Comparison of ENCODE assay signal across 8 cellular contexts in the genomic region with DNA sequence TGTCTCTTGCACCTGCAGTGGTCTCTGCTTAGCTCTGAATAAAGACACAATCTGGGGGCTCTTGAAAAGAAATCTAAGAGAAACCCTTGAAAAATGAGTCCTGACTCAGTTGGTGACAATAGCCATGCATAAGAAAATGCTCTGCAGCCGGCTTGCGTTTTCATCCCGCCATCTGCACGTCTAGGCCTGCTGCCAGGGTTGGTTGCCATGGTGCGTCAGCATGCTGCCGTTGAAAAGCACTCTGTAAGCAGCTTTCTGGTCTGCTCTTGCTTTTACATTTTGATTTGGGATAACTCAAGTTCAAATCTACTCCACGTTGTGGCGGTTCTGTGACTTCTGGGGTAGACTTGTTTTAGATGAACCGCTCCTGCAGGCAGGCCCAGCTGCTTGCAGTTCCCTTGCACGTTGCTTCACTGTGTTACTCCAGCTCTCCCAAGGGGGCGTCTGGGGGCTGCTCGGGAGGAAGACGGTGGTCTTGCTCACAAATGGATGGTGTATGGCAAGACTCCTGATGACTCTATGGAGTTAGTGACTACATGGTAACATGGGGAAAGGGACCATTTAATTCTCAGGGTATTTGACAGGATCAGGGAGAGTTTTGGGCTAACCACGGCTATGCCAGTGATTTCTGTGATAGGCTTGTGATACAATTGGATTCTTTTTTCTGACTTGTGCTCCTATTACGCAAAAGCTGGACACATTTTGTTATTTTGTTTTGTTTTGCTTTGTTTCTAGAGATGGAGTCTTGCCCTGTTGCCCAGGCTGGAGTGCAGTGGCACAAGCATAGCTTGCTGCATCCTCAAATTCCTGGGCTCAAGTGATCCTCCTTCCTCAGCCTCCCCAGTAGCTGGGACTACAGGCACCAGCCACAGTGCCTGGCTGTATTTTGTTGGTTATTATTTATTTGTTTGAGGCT. TPM values are rescaled to one million over a fixed set of nuclear protein-coding genes. Genes with fewer than 3 reads are reported as not detected.
DNase-seq lines count a peak whose midpoint lies in the region; ATAC-seq, FAIRE-seq and TF ChIP-seq lines count a peak whose summit lies in the region.

No MANE protein-coding gene starts in this region.

- H3K4me3 ChIP-seq in WERI-Rb-1 (ENCODE audit: low read depth, low read length) (no peak overlapping the region), small intestine (ENCODE audit: low read depth in 1 of 2, low read length in 2 of 2) (no peak overlapping the region)

- no peaks in the 10 kb centered on the region for H3K9me3 Mint-ChIP-seq in stimulated activated naive B cell treated with anti-CD40 and anti-IgM and Interleukin-4, amounts not matched to agents 10 μg/mL and 1 μg/mL and 100 μg/mL, for 72 hours
- peaks cover 0 to 1% (median 0%) of the 10 kb centered on the region in 7 donors for H3K9me3 Mint-ChIP-seq in CD14-positive monocyte

- 27 to 51% (median 44%) methylated on average over 15 of the region's 15 CpGs for WGBS in small intestine, 3 donors

- H3K36me3 ChIP-seq in WERI-Rb-1 (no peaks in the 10 kb centered on the region), small intestine (ENCODE audit: control insufficient read depth in 2 of 2, insufficient read depth in 2 of 2, low read length in 2 of 2) (no peaks in the 10 kb centered on the region)

- H3K4me1 Mint-ChIP-seq in stimulated activated naive B cell treated with anti-CD40 and anti-IgM and Interleukin-4, amounts not matched to agents 10 μg/mL and 1 μg/mL and 100 μg/mL, for 72 hours, result peaks cover 0 to 23% of the 10 kb centered on the region in 2 donors
- H3K4me1 Mint-ChIP-seq in CD14-positive monocyte, result peaks cover 22% of the 10 kb centered on the region

- no peaks in the 10 kb centered on the region for H3K4me1 ChIP-seq in small intestine (ENCODE audit: control insufficient read depth in 2 of 2, insufficient read depth in 1 of 2, low read depth in 1 of 2, low read length in 1 of 2)

- DNase-seq in NCI-H1092 (lab: John Stamatoyannopoulos, UW), result peak; percentile 92
- peak; percentile 63 for DNase-seq in WERI-Rb-1
- peak; percentile 91 for DNase-seq in left ventricle myocardium superior
- DNase-seq in small intestine, result peak; percentile 49
- no peak for DNase-seq in NOMO-1 (lab: John Stamatoyannopoulos, UW; ENCODE audit: unreplicated experiment in 2 of 2)
- DNase-seq in stimulated activated naive B cell treated with anti-CD40 and anti-IgM and Interleukin-4, amounts not matched to agents 10 μg/mL and 1 μg/mL and 100 μg/mL, for 72 hours, result no peak
- no peak for DNase-seq in CD14-positive monocyte (ENCODE audit: low spot score)

- intact Hi-C loops in left ventricle myocardium superior (cut with micrococcal nuclease), result no loop called here
- intact Hi-C loops in CD14-positive monocyte (cut with micrococcal nuclease), result no loop called here

- no peak for TF ChIP-seq CTCF in WERI-Rb-1 (IDR thresholded peaks at IDR 0.05; ENCODE audit: low read depth, low read length)
- no peak for TF ChIP-seq CTCF in CD14-positive monocyte (IDR thresholded peaks at IDR 0.05)

- H3K9me3 ChIP-seq in WERI-Rb-1 (ENCODE audit: severe bottlenecking), result no peaks in the 10 kb centered on the region
- H3K9me3 ChIP-seq in small intestine (ENCODE audit: control insufficient read depth, low read depth), result no peaks in the 10 kb centered on the region

- no peak overlapping the region for H3K27ac Mint-ChIP-seq in stimulated activated naive B cell treated with anti-CD40 and anti-IgM and Interleukin-4, amounts not matched to agents 10 μg/mL and 1 μg/mL and 100 μg/mL, for 72 hours
- H3K27ac Mint-ChIP-seq in CD14-positive monocyte, result peak overlapping the region in 1 of 7 donors; percentile 39

- H3K4me3 Mint-ChIP-seq in stimulated activated naive B cell treated with anti-CD40 and anti-IgM and Interleukin-4, amounts not matched to agents 10 μg/mL and 1 μg/mL and 100 μg/mL, for 72 hours, result no peak overlapping the region
- no peak overlapping the region for H3K4me3 Mint-ChIP-seq in CD14-positive monocyte

- peaks cover 6 to 19% of the 10 kb centered on the region in 2 donors for H3K27me3 Mint-ChIP-seq in stimulated activated naive B cell treated with anti-CD40 and anti-IgM and Interleukin-4, amounts not matched to agents 10 μg/mL and 1 μg/mL and 100 μg/mL, for 72 hours
- H3K27me3 Mint-ChIP-seq in CD14-positive monocyte (ENCODE audit: low read depth in 3 of 3), result peaks cover 0 to 2% (median 1%) of the 10 kb centered on the region in 3 donors

- FAIRE-seq in small intestine (lab: Jason Lieb, UNC), result no peak

- ATAC-seq in left ventricle myocardium superior (peak; percentile 75), GM21619 (IDR thresholded peaks at IDR 0.05; ENCODE audit: unreplicated experiment) (no peak)
- no peak for ATAC-seq in stimulated activated naive B cell treated with anti-CD40 and anti-IgM and Interleukin-4, amounts not matched to agents 10 μg/mL and 1 μg/mL and 100 μg/mL, for 72 hours (replicated peaks)

- peak overlapping the region; percentile 65 for H3K27ac ChIP-seq in WERI-Rb-1
- H3K27ac ChIP-seq in small intestine (ENCODE audit: low read depth in 1 of 2, low read length in 1 of 2), result no peak overlapping the region

- no peaks in the 10 kb centered on the region for H3K27me3 ChIP-seq in WERI-Rb-1 (ENCODE audit: insufficient read depth, low read depth, severe bottlenecking)
- no peaks in the 10 kb centered on the region for H3K27me3 ChIP-seq in small intestine (ENCODE audit: control insufficient read depth in 2 of 2, insufficient read depth in 2 of 2, low read length in 2 of 2)

- peaks cover 9 to 10% of the 10 kb centered on the region in 2 donors for H3K36me3 Mint-ChIP-seq in stimulated activated naive B cell treated with anti-CD40 and anti-IgM and Interleukin-4, amounts not matched to agents 10 μg/mL and 1 μg/mL and 100 μg/mL, for 72 hours
- H3K36me3 Mint-ChIP-seq in CD14-positive monocyte, result peaks cover 32 to 34% of the 10 kb centered on the region in 2 donors

RNA-seq across cellular contexts. Expression of gene WNT5B, which starts 15.8 kb away (rescaled TPM):
- 2.4 TPM for total RNA-seq in left ventricle myocardium superior
- polyA plus RNA-seq in small intestine, result 1 to 10 TPM in 2 of 3 donors, under 1 TPM in 1; 0.67 to 3.6 (median 1.1) TPM
- 1 to 10 TPM; 2.7 to 4.1 TPM for polyA plus RNA-seq in CD14-positive monocyte

RNA-seq across cellular contexts. Expression of gene ADIPOR2, which starts 46.1 kb away (rescaled TPM):
- 32.5 TPM for total RNA-seq in left ventricle myocardium superior
- polyA plus RNA-seq in small intestine (10 to 100 TPM; 35.6 to 55.9 (median 41.9) TPM), CD14-positive monocyte (1 to 10 TPM; 3.9 to 6.2 TPM)

RNA-seq across cellular contexts. Expression of gene FBXL14, which starts 50.4 kb away (rescaled TPM):
- total RNA-seq in left ventricle myocardium superior, result 7.7 TPM
- polyA plus RNA-seq in small intestine (10 to 100 TPM in 1 of 3 donors, 1 to 10 TPM in 2; 3.5 to 15.7 (median 4.2) TPM), CD14-positive monocyte (1 to 10 TPM; 6.2 to 7.2 TPM)

Comparison
In these comparisons a context has a peak if more than half of its experiments do, and no peak if none do; other contexts are left out.
1. DNase-seq: peak in NCI-H1092 (single experiment), WERI-Rb-1 (single experiment), left ventricle myocardium superior (single experiment) and small intestine (single experiment); none in NOMO-1 (0 of 2), stimulated activated naive B cell treated with anti-CD40 and anti-IgM and Interleukin-4, amounts not matched to agents 10 μg/mL and 1 μg/mL and 100 μg/mL, for 72 hours (single experiment) and CD14-positive monocyte (single experiment).
2. RNA of gene ADIPOR2, which starts 46.1 kb away (polyA plus RNA-seq): 35.6 to 55.9 TPM in small intestine; 3.9 to 6.2 TPM in CD14-positive monocyte; every median in the first group is over 4 times any median in the second.